Comparison of ENCODE assay signal across 8 cellular contexts in the genomic region with DNA sequence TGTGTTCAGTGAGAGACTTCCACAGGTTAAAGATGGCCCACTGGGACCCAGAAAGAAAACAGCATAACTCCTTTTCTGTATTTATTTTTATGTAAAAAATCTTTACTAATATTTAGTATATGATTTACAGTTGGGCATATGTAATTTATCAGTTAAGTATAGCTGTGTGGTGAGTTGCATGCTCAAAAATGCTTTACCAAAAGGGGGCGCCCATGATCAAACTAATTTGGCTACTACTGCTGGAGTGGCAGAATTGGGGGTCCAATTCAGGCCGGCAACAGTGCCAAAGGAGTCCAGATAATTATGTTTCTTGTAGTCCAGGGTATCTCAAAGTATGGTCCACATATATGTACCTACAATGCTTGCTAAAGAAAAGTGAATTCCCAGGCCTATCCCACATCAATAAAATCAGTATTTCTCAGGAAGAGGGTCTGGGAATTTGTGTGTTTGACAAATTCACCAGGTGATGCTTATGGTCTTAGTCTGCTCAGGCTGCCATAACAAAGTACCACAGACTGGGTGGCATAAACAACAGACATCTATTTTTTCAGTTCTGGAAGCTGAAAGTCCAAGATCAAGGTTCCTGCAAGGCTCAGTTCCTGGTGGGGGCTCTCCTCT.
A peak's percentile ranks its signal among the peaks of the same experiment; 100 is the strongest.
DNase-seq lines count a peak whose midpoint lies in the region; ATAC-seq, FAIRE-seq and TF ChIP-seq lines count a peak whose summit lies in the region.

No MANE protein-coding gene starts in this region.

- TF ChIP-seq CTCF in foreskin keratinocyte (conservative IDR thresholded peaks at IDR 0.05), result peak; percentile 75

- peaks cover 10% of the 10 kb centered on the region for H3K27me3 ChIP-seq in foreskin keratinocyte

- peak; percentile 53 to 57 for DNase-seq in NCI-H187 (lab: John Stamatoyannopoulos, UW)
- no peak for DNase-seq in NCI-H187 treated with DMSO at 0.1 percent for 48 hours (lab: John Stamatoyannopoulos, UW)
- peak; percentile 45 to 80 for DNase-seq in NCI-H526 (lab: John Stamatoyannopoulos, UW)
- peak; percentile 27 for DNase-seq in activated T-cell treated with anti-CD3 and anti-CD28 coated beads, Interleukin-2, amount 50 U/mL, for 1 hour
- no peak for DNase-seq in foreskin keratinocyte
- peak; percentile 7 to 30 for DNase-seq in stimulated activated CD4-positive, alpha-beta T cell treated with anti-CD3 and anti-CD28 coated beads, Interleukin-1b, Interleukin-23, amount 100 ng/mL, for 1 hour (ENCODE audit: low read depth in 2 of 2)
- no peak for DNase-seq in frontal cortex (ENCODE audit: low spot score in 2 of 2)

- peak; percentile 35 for ATAC-seq in foreskin keratinocyte
- ATAC-seq in GM19023 (IDR thresholded peaks at IDR 0.05; ENCODE audit: unreplicated experiment), result no peak

- no peak for FAIRE-seq in frontal cortex (lab: Jason Lieb, UNC)

- H3K27ac ChIP-seq in foreskin keratinocyte, result no peak overlapping the region

- H3K4me1 ChIP-seq in foreskin keratinocyte, result no peaks in the 10 kb centered on the region

Comparison
In these comparisons a context has a peak if more than half of its experiments do, and no peak if none do; other contexts are left out.
1. DNase-seq: peak in NCI-H187 (2 of 2), NCI-H526 (2 of 2), activated T-cell treated with anti-CD3 and anti-CD28 coated beads, Interleukin-2, amount 50 U/mL, for 1 hour (single experiment) and stimulated activated CD4-positive, alpha-beta T cell treated with anti-CD3 and anti-CD28 coated beads, Interleukin-1b, Interleukin-23, amount 100 ng/mL, for 1 hour (2 of 2); none in NCI-H187 treated with DMSO at 0.1 percent for 48 hours (single experiment), foreskin keratinocyte (0 of 2) and frontal cortex (0 of 2).